ENCODE assay signal across 10 cellular contexts in the genomic region with DNA sequence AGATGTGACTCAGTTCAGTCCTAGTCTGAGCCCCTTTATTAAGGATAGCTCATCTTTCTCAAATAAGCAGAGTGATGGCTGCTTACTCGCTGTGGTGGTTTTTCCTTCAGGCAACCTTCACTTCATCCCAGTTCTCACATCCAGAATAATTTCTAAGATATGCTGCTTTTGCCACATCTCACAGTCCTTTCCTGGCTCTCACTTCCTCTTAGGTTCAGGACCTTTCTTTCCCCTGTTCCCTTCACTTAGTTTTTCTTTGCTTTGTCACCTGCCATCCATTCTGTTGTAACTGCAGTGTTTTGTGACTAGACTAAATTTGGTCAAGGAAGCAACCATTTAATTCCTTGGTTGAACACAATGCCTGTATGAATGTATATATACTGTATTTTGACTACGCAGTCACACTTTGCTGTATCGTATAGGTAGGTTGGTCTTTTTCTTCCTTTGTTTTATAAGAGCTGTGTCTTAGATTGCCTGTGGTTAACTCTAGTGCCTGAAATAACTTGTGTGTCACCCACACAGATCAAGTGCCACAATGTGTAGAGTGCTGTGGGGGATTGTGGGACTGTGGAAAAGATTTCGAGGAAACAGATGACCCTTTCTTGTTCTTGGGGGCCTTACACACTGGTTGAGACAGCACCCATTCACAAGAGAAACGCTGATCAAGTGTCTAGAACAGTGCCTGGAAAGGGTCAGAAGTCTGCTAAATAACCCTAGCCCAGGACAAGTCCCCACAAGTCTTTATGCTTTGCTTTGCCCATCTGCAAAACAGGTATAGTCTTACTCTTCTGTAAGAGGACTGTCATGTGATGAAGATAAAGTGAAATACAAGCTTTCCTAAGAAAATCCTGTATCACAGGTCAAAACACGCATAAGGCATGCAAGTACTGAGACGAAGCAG. TPM values are rescaled to one million over a fixed set of nuclear protein-coding genes. Genes with fewer than 3 reads are reported as not detected.
A peak's percentile ranks its signal among the peaks of the same experiment; 100 is the strongest.
DNase-seq lines count a peak whose midpoint lies in the region; ATAC-seq and TF ChIP-seq lines count a peak whose summit lies in the region.
"Had no signal": no experiment of that assay in that cellular context is flagged by ENCODE, and none has a peak within 500 bp of the region (broad histone marks: within the 10 kb centered on the region; RNA-seq: fewer than 3 reads in every experiment).

No MANE protein-coding gene starts in this region.

- H3K27me3 Mint-ChIP-seq in T-helper 1 cell treated with Interleukin-12 subunit alpha and Interleukin-12 subunit beta and Interleukin-4 antibody, amounts not matched to agents 30 μg/mL and 1 μg/mL, for 36 hours (ENCODE audit: low read depth), result no peaks in the 10 kb centered on the region

- 68 to 77% methylated on average over 7 of the region's 7 CpGs for WGBS in esophagus, 2 donors

- H3K36me3 ChIP-seq in RWPE2 (ENCODE audit: low read depth) (peaks cover 74% of the 10 kb centered on the region), esophagus (ENCODE audit: control insufficient read depth in 2 of 2, insufficient read depth in 2 of 2, low read length in 1 of 2) (peaks cover 17% of the 10 kb centered on the region in 2 donors), gastrocnemius medialis (peaks cover 0 to 58% of the 10 kb centered on the region in 2 donors)

- H3K9me3 Mint-ChIP-seq in T-helper 1 cell treated with Interleukin-12 subunit alpha and Interleukin-12 subunit beta and Interleukin-4 antibody, amounts not matched to agents 30 μg/mL and 1 μg/mL, for 36 hours, result no peaks in the 10 kb centered on the region

- ATAC-seq in RWPE2 (ENCODE audit: low read depth), result peak; percentile 10
- ATAC-seq in gastrocnemius medialis, result no peak
- no peak for ATAC-seq in HG03520 (IDR thresholded peaks at IDR 0.05; ENCODE audit: unreplicated experiment)

- TF ChIP-seq POLR2A in gastrocnemius medialis (IDR thresholded peaks at IDR 0.05), result no peak

- peak overlapping the region; percentile 55 for H3K27ac Mint-ChIP-seq in T-helper 1 cell treated with Interleukin-12 subunit alpha and Interleukin-12 subunit beta and Interleukin-4 antibody, amounts not matched to agents 30 μg/mL and 1 μg/mL, for 36 hours

- H3K4me3 ChIP-seq in RWPE2 (ENCODE audit: severe bottlenecking) (no peak overlapping the region), esophagus (ENCODE audit: low read depth in 1 of 2, low read length in 2 of 2) (no peak overlapping the region), gastrocnemius medialis (no peak overlapping the region)
- H3K4me3 ChIP-seq: transverse colon had no signal

- no peak for DNase-seq in T-helper 1 cell
- no peak for DNase-seq in RWPE2 (ENCODE audit: low spot score)
- DNase-seq in gastrocnemius medialis, result no peak
- no peak for DNase-seq in ureter (ENCODE audit: low spot score)
- DNase-seq in NCI-H446 treated with DMSO at 0.1 percent for 48 hours (lab: John Stamatoyannopoulos, UW), result no peak
- DNase-seq: NCI-H82, transverse colon had no signal

- peak overlapping the region; percentile 68 for H3K4me3 Mint-ChIP-seq in T-helper 1 cell treated with Interleukin-12 subunit alpha and Interleukin-12 subunit beta and Interleukin-4 antibody, amounts not matched to agents 30 μg/mL and 1 μg/mL, for 36 hours

- intact Hi-C loops in gastrocnemius medialis (cut with DNase I; ENCODE audit: low total_unique reads), result loop anchor here (1.0 to 5.0 kb wide), 2 partner anchors 15 to 176 kb away; a partner anchor contains a TSS

- no peaks in the 10 kb centered on the region for H3K9me3 ChIP-seq in RWPE2 (ENCODE audit: severe bottlenecking)
- H3K9me3 ChIP-seq in esophagus (ENCODE audit: control insufficient read depth in 2 of 2, insufficient read depth in 1 of 2, low read depth in 1 of 2, low read length in 1 of 2), result no peaks in the 10 kb centered on the region
- no peaks in the 10 kb centered on the region for H3K9me3 ChIP-seq in gastrocnemius medialis
- H3K9me3 ChIP-seq: transverse colon had no signal

- H3K27ac ChIP-seq in RWPE2 (ENCODE audit: poor library complexity, severe bottlenecking), result peak overlapping the region; percentile 92
- H3K27ac ChIP-seq in esophagus (ENCODE audit: low read depth in 2 of 2, low read length in 1 of 2), result peak overlapping the region; percentile 91 to 98
- H3K27ac ChIP-seq in gastrocnemius medialis, result peak overlapping the region; percentile 96 to 99 (median 98)

- H3K4me1 ChIP-seq in RWPE2 (ENCODE audit: insufficient read depth, poor library complexity, severe bottlenecking) (peaks cover 43% of the 10 kb centered on the region), esophagus (ENCODE audit: control insufficient read depth in 2 of 2, insufficient read depth in 2 of 2, low read length in 1 of 2) (peaks cover 0 to 14% of the 10 kb centered on the region in 2 donors), gastrocnemius medialis (peaks cover 19 to 31% of the 10 kb centered on the region in 2 donors)

- TF ChIP-seq CTCF in RWPE2 (IDR thresholded peaks at IDR 0.05; ENCODE audit: poor library complexity, severe bottlenecking) (no peak), gastrocnemius medialis (IDR thresholded peaks at IDR 0.05 in 4 of 5, conservative IDR thresholded peaks at IDR 0.05 in 1 of 5) (no peak)

- H3K4me1 Mint-ChIP-seq in T-helper 1 cell treated with Interleukin-12 subunit alpha and Interleukin-12 subunit beta and Interleukin-4 antibody, amounts not matched to agents 30 μg/mL and 1 μg/mL, for 36 hours (ENCODE audit: low read depth), result peaks cover 39% of the 10 kb centered on the region

- no peaks in the 10 kb centered on the region for H3K27me3 ChIP-seq in RWPE2 (ENCODE audit: insufficient read depth, poor library complexity, severe bottlenecking)
- H3K27me3 ChIP-seq in esophagus (ENCODE audit: control insufficient read depth in 1 of 2, insufficient read depth in 2 of 2, low read length in 2 of 2), result no peaks in the 10 kb centered on the region
- H3K27me3 ChIP-seq in gastrocnemius medialis, result no peaks in the 10 kb centered on the region
- H3K27me3 ChIP-seq: transverse colon had no signal

- in situ Hi-C loops in gastrocnemius medialis (cut with MboI; ENCODE audit: low sequenced_read_pairs in 4 of 4), result no loop called here

- peaks cover 55% of the 10 kb centered on the region for H3K36me3 Mint-ChIP-seq in T-helper 1 cell treated with Interleukin-12 subunit alpha and Interleukin-12 subunit beta and Interleukin-4 antibody, amounts not matched to agents 30 μg/mL and 1 μg/mL, for 36 hours (ENCODE audit: low read depth)

RNA-seq across cellular contexts. Expression of a gene that starts 2.6 kb away (rescaled TPM):
- 10 to 100 TPM; 56.9 to 80.5 TPM for polyA plus RNA-seq in esophagus
- 10 to 100 TPM; 41.5 to 85.1 (median 56.5) TPM for total RNA-seq in gastrocnemius medialis
- 96.5 TPM for total RNA-seq in ureter

RNA-seq across cellular contexts. Expression of a gene that starts 9.2 kb away (rescaled TPM):
- 1 to 10 TPM; 2.8 to 3.8 TPM for polyA plus RNA-seq in esophagus
- total RNA-seq in gastrocnemius medialis (1 to 10 TPM; 2.3 to 5.7 (median 3.8) TPM), ureter (8.7 TPM)

RNA-seq across cellular contexts. Expression of a gene that starts 37.0 kb away (rescaled TPM):
- under 1 TPM; 0.66 to 0.96 TPM for polyA plus RNA-seq in esophagus
- total RNA-seq in gastrocnemius medialis (not detected), ureter (2.9 TPM)

RNA-seq across cellular contexts. Expression of a gene that starts 55.7 kb away (rescaled TPM):
- 1 to 10 TPM; 4.4 to 4.5 TPM for polyA plus RNA-seq in esophagus
- total RNA-seq in gastrocnemius medialis (1 to 10 TPM; 6.0 to 7.9 (median 7.2) TPM), ureter (23.1 TPM)

RNA-seq across cellular contexts. Expression of a gene that starts 56.6 kb away (rescaled TPM):
- polyA plus RNA-seq in esophagus, result 1 to 10 TPM; 2.2 to 2.5 TPM
- total RNA-seq in gastrocnemius medialis, result 10 to 100 TPM in 3 of 4 donors, 1 to 10 TPM in 1; 7.3 to 12.3 (median 10.5) TPM
- total RNA-seq in ureter, result 9.4 TPM
